Comparison of ENCODE assay signal across 7 cellular contexts in the genomic region with DNA sequence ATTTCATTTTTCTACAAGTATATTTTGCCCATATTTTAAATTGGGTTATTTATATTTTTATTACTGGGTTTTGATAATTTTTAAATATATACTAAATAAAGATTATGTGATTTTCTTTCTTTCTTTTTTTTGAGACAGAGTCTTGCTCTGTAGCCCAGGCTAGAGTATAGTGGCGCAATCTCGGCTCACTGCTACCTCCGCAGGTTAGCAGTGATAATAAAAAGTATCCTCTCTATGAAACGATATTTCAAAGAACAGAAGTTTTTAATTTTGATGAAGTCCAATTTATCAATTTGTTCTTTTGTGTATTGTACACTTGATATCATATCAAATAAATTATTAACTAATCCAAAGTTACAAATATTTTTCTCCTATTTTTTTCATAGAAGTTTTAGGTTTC.
"Had no signal": no experiment of that assay in that cellular context is flagged by ENCODE, and none has a peak within 500 bp of the region (broad histone marks: within the 10 kb centered on the region; RNA-seq: fewer than 3 reads in every experiment).

No MANE protein-coding gene starts in this region.

- H3K9me3 Mint-ChIP-seq: GM23338, HFFc6 had no signal

- H3K4me2 ChIP-seq: GM23338 had no signal

- H3K27ac Mint-ChIP-seq: GM23338, HFFc6 had no signal

- H3K4me1 Mint-ChIP-seq: GM23338 had no signal

- H3K4me3 ChIP-seq: GM23338, HAP-1, K562 had no signal

- H3K4me1 ChIP-seq: HAP-1 had no signal

- FAIRE-seq: HTR-8/SVneo, K562 had no signal

- H2AFZ ChIP-seq: GM23338 had no signal

- DNase-seq: H7, HFFc6, IMR-90 had no signal

- H3K9me3 ChIP-seq: HAP-1 had no signal

- H3K36me3 ChIP-seq: HAP-1 had no signal

- H3K4me3 Mint-ChIP-seq: GM23338, HFFc6 had no signal
